In genomic region chr16:84611041-84611440, GRCh38 we compare ENCODE assay signal across 12 cellular contexts. TPM values are rescaled to one million over a fixed set of nuclear protein-coding genes. Genes with fewer than 3 reads are reported as not detected.
A peak's percentile ranks its signal among the peaks of the same experiment; 100 is the strongest.
DNase-seq lines count a peak whose midpoint lies in the region; ATAC-seq and TF ChIP-seq lines count a peak whose summit lies in the region.
"Had no signal": no experiment of that assay in that cellular context is flagged by ENCODE, and none has a peak within 500 bp of the region (broad histone marks: within the 10 kb centered on the region; RNA-seq: fewer than 3 reads in every experiment).

No MANE protein-coding gene starts in this region.

- no peak overlapping the region for H3K4me3 ChIP-seq in tibial nerve
- H3K4me3 ChIP-seq: adrenal gland, right atrium auricular region had no signal

- H3K36me3 Mint-ChIP-seq in activated T-cell treated with anti-CD3 and anti-CD28 coated beads, Interleukin-2, amount 50 U/mL, for 24 hours (ENCODE audit: low read depth) = peaks cover 99% of the 10 kb centered on the region
- H3K36me3 Mint-ChIP-seq in activated T-cell treated with anti-CD3 and anti-CD28 coated beads, Interleukin-2, amount 50 U/mL, for 4 hours (ENCODE audit: insufficient read depth) = peaks cover 36% of the 10 kb centered on the region
- H3K36me3 Mint-ChIP-seq in activated naive CD8-positive, alpha-beta T cell treated with anti-CD3 and anti-CD28 coated beads, Interleukin-2, amount 10 ng/mL, durations not matched to agents 7 days and 5 days = peaks cover 74% of the 10 kb centered on the region

- H3K4me3 Mint-ChIP-seq in activated T-cell treated with anti-CD3 and anti-CD28 coated beads, Interleukin-2, amount 50 U/mL, for 24 hours = no peak overlapping the region
- no peak overlapping the region for H3K4me3 Mint-ChIP-seq in activated T-cell treated with anti-CD3 and anti-CD28 coated beads, Interleukin-2, amount 50 U/mL, for 4 hours
- H3K4me3 Mint-ChIP-seq in activated naive CD8-positive, alpha-beta T cell treated with anti-CD3 and anti-CD28 coated beads, Interleukin-2, amount 10 ng/mL, durations not matched to agents 7 days and 5 days = peak overlapping the region; percentile 68

- intact Hi-C loops in left ventricle myocardium superior (cut with micrococcal nuclease) = no loop called here

- no peaks in the 10 kb centered on the region for H3K9me3 ChIP-seq in tibial nerve
- H3K9me3 ChIP-seq: adrenal gland, right atrium auricular region had no signal

- no peak for ATAC-seq in activated T-cell treated with anti-CD3 and anti-CD28 coated beads, Interleukin-2, amount 50 U/mL, for 4 hours
- ATAC-seq in activated naive CD8-positive, alpha-beta T cell treated with anti-CD3 and anti-CD28 coated beads, Interleukin-2, amount 10 ng/mL, durations not matched to agents 7 days and 5 days (ENCODE audit: low read depth) = no peak
- no peak for ATAC-seq in left ventricle myocardium superior

- peak overlapping the region; percentile 84 for H3K27ac Mint-ChIP-seq in activated T-cell treated with anti-CD3 and anti-CD28 coated beads, Interleukin-2, amount 50 U/mL, for 24 hours
- peak overlapping the region; percentile 75 for H3K27ac Mint-ChIP-seq in activated naive CD8-positive, alpha-beta T cell treated with anti-CD3 and anti-CD28 coated beads, Interleukin-2, amount 10 ng/mL, durations not matched to agents 7 days and 5 days

- no peak for DNase-seq in activated T-cell treated with anti-CD3 and anti-CD28 coated beads, Interleukin-2, amount 50 U/mL, for 24 hours
- no peak for DNase-seq in activated T-cell treated with anti-CD3 and anti-CD28 coated beads, Interleukin-2, amount 50 U/mL, for 4 hours
- no peak for DNase-seq in activated naive CD8-positive, alpha-beta T cell treated with anti-CD3 and anti-CD28 coated beads, Interleukin-2, amount 10 ng/mL, durations not matched to agents 7 days and 5 days
- DNase-seq in hepatic stellate cell (ENCODE audit: low spot score) = peak; percentile 37
- no peak for DNase-seq in tibial nerve (ENCODE audit: low spot score in 2 of 2)
- DNase-seq in left ventricle myocardium superior = no peak
- no peak for DNase-seq in NCI-H526 (lab: John Stamatoyannopoulos, UW)
- DNase-seq in NCI-H2227 (lab: John Stamatoyannopoulos, UW; ENCODE audit: unreplicated experiment) = no peak
- DNase-seq: activated CD4-positive, CD25-positive, alpha-beta regulatory T cell; adrenal gland had no signal

- no peaks in the 10 kb centered on the region for H3K27me3 ChIP-seq in tibial nerve
- H3K27me3 ChIP-seq: adrenal gland, right atrium auricular region had no signal

- peaks cover 0 to 6% (median 0%) of the 10 kb centered on the region in 3 donors for H3K36me3 ChIP-seq in tibial nerve
- H3K36me3 ChIP-seq: right atrium auricular region had no signal

- peaks cover 0 to 85% (median 58%) of the 10 kb centered on the region in 4 donors for H3K4me1 ChIP-seq in tibial nerve

- peak overlapping the region; percentile 41 to 93 (median 64) for H3K27ac ChIP-seq in tibial nerve
- H3K27ac ChIP-seq: adrenal gland, right atrium auricular region, RWPE1 had no signal

- no peaks in the 10 kb centered on the region for H3K9me3 Mint-ChIP-seq in activated T-cell treated with anti-CD3 and anti-CD28 coated beads, Interleukin-2, amount 50 U/mL, for 24 hours
- H3K9me3 Mint-ChIP-seq in activated T-cell treated with anti-CD3 and anti-CD28 coated beads, Interleukin-2, amount 50 U/mL, for 4 hours = no peaks in the 10 kb centered on the region
- H3K9me3 Mint-ChIP-seq in activated naive CD8-positive, alpha-beta T cell treated with anti-CD3 and anti-CD28 coated beads, Interleukin-2, amount 10 ng/mL, durations not matched to agents 7 days and 5 days = peaks cover 2% of the 10 kb centered on the region

- whole genome bisulfite sequencing in tibial nerve, 2 donors = 22 to 34% methylated on average over 4 of the region's 4 CpGs

- peaks cover 96% of the 10 kb centered on the region for H3K4me1 Mint-ChIP-seq in activated T-cell treated with anti-CD3 and anti-CD28 coated beads, Interleukin-2, amount 50 U/mL, for 24 hours (ENCODE audit: low read depth)
- peaks cover 100% of the 10 kb centered on the region for H3K4me1 Mint-ChIP-seq in activated T-cell treated with anti-CD3 and anti-CD28 coated beads, Interleukin-2, amount 50 U/mL, for 4 hours (ENCODE audit: low read depth)
- peaks cover 92% of the 10 kb centered on the region for H3K4me1 Mint-ChIP-seq in activated naive CD8-positive, alpha-beta T cell treated with anti-CD3 and anti-CD28 coated beads, Interleukin-2, amount 10 ng/mL, durations not matched to agents 7 days and 5 days

- H3K27me3 Mint-ChIP-seq in activated T-cell treated with anti-CD3 and anti-CD28 coated beads, Interleukin-2, amount 50 U/mL, for 24 hours = no peaks in the 10 kb centered on the region
- H3K27me3 Mint-ChIP-seq in activated T-cell treated with anti-CD3 and anti-CD28 coated beads, Interleukin-2, amount 50 U/mL, for 4 hours (ENCODE audit: low read depth) = no peaks in the 10 kb centered on the region
- no peaks in the 10 kb centered on the region for H3K27me3 Mint-ChIP-seq in activated naive CD8-positive, alpha-beta T cell treated with anti-CD3 and anti-CD28 coated beads, Interleukin-2, amount 10 ng/mL, durations not matched to agents 7 days and 5 days

- TF ChIP-seq POLR2A in tibial nerve (IDR thresholded peaks at IDR 0.05) = no peak

- TF ChIP-seq CTCF in tibial nerve (IDR thresholded peaks at IDR 0.05) = no peak

- POLR2A ChIA-PET in activated naive CD8-positive, alpha-beta T cell treated with anti-CD3 and anti-CD28 coated beads, Interleukin-2, amount 10 ng/mL, durations not matched to agents 7 days and 5 days (lab: Charles Lee) = interaction anchor here (1.2 to 2.5 kb wide), 4 partner anchors 9 to 59 kb away, joined by 4 to 10 read pairs (median 6); no protein-coding TSS in a partner anchor

- TF ChIP-seq EP300 in tibial nerve (IDR thresholded peaks at IDR 0.05) = no peak

RNA-seq across cellular contexts. Expression of gene COTL1, which starts 6.8 kb away (rescaled TPM):
- 100 to 1,000 TPM; 209 to 331 (median 274) TPM for total RNA-seq in activated T-cell treated with anti-CD3 and anti-CD28 coated beads, Interleukin-2, amount 50 U/mL, for 4 hours
- total RNA-seq in activated naive CD8-positive, alpha-beta T cell treated with anti-CD3 and anti-CD28 coated beads, Interleukin-2, amount 10 ng/mL, durations not matched to agents 7 days and 5 days = 100 to 1,000 TPM; 657 to 664 TPM
- total RNA-seq in tibial nerve (10 to 100 TPM; 29.9 to 84.9 (median 52.6) TPM), left ventricle myocardium superior (11.8 TPM)

RNA-seq across cellular contexts. Expression of gene KLHL36, which starts 37.3 kb away (rescaled TPM):
- 10 to 100 TPM; 28.9 to 32.1 (median 31.0) TPM for total RNA-seq in activated T-cell treated with anti-CD3 and anti-CD28 coated beads, Interleukin-2, amount 50 U/mL, for 4 hours
- 10 to 100 TPM; 66.8 to 72.6 TPM for total RNA-seq in activated naive CD8-positive, alpha-beta T cell treated with anti-CD3 and anti-CD28 coated beads, Interleukin-2, amount 10 ng/mL, durations not matched to agents 7 days and 5 days
- total RNA-seq in tibial nerve (10 to 100 TPM; 60.1 to 75.3 (median 66.0) TPM), left ventricle myocardium superior (62.5 TPM)
